ENCODE assay signal across 32 cellular contexts in the genomic region with DNA sequence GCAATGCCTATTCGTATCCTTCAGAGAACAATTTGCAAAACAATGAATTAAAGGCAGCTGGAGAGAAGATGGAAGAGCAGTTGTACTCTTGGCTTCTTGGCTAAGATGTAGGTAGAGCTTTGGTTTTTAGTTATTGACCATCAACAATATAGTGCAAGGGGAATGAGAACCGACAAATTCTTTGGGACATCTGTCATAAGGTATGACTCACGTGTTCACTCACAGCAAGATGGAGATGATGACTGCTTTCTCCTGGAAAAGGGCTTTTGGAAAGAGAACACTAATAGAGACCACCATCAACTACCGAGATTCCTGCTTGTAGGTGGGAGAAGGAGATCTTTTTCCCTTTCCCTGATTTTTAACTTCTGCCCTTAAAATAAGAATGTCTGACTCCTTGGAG.
"Had no signal": no experiment of that assay in that cellular context is flagged by ENCODE, and none has a peak within 500 bp of the region (broad histone marks: within the 10 kb centered on the region; RNA-seq: fewer than 3 reads in every experiment).

No MANE protein-coding gene starts in this region.

- H3K9me3 ChIP-seq: adrenal gland, colonic mucosa, esophagus squamous epithelium, neutrophil, ovary, thoracic aorta, vagina had no signal

- DNase-seq: activated CD4-positive, alpha-beta T cell treated with anti-CD3 and anti-CD28 coated beads for 48 hours; activated CD4-positive, alpha-beta T cell treated with anti-CD3 and anti-CD28 coated beads, Interleukin-2, amount 50 U/mL, for 48 hours; activated CD8-positive, alpha-beta memory T cell treated with anti-CD3 and anti-CD28 coated beads for 24 hours; activated effector memory CD4-positive, alpha-beta T cell treated with anti-CD3 and anti-CD28 coated beads, Interleukin-2, amount 50 U/mL, for 16 hours; activated naive CD4-positive, alpha-beta T cell treated with anti-CD3 and anti-CD28 coated beads for 36 hours; activated naive CD8-positive, alpha-beta T cell treated with anti-CD3 and anti-CD28 coated beads for 36 hours; adrenal gland; aorta; cerebellar nuclear complex; colonic mucosa; effector CD8-positive, alpha-beta T cell; esophagus squamous epithelium; glutamatergic neuron; left colon; mammary epithelial cell; ovary; small intestine; stimulated activated CD4-positive, alpha-beta T cell treated with anti-CD3 and anti-CD28 coated beads, Interleukin-4, amount 100 ng/mL, for 24 hours had no signal

- H3K27me3 Mint-ChIP-seq: stimulated activated naive CD8-positive, alpha-beta T cell treated with anti-CD3 and anti-CD28 coated beads, Interleukin-15, Interleukin-2, amounts not matched to agents 100 ng/mL and 50 ng/mL, for 24 hours had no signal

- ATAC-seq: activated CD4-positive, CD25-positive, alpha-beta regulatory T cell treated with anti-CD3 and anti-CD28 coated beads, Interleukin-2, amount 50 U/mL, for 24 hours; left colon; sciatic nerve; stimulated activated effector memory CD8-positive, alpha-beta T cell treated with anti-CD3 and anti-CD28 coated beads, Interleukin-12 subunit alpha, Interleukin-12 subunit beta, amount 100 ng/mL, for 72 hours had no signal

- H3K27ac Mint-ChIP-seq: activated naive CD4-positive, alpha-beta T cell treated with anti-CD3 and anti-CD28 coated beads for 36 hours; activated naive CD8-positive, alpha-beta T cell treated with anti-CD3 and anti-CD28 coated beads for 36 hours; activated T-helper 1 cell treated with anti-CD3 and anti-CD28 coated beads, Interleukin-12 subunit alpha, Interleukin-12 subunit beta, Interleukin-2, Interleukin-4 antibody, amounts not matched to agents 30 ng/mL and 10 ng/mL and 1 ng/mL, durations not matched to agents 14 hours and 24 hours and 36 hours; brain; progenitor cell of endocrine pancreas; stimulated activated effector memory CD8-positive, alpha-beta T cell treated with anti-CD3 and anti-CD28 coated beads, Interleukin-12 subunit alpha, Interleukin-12 subunit beta, amount 100 ng/mL, for 72 hours; stimulated activated naive CD8-positive, alpha-beta T cell treated with anti-CD3 and anti-CD28 coated beads, Interleukin-15, Interleukin-2, amounts not matched to agents 100 ng/mL and 50 ng/mL, for 24 hours had no signal

- H3K9me3 Mint-ChIP-seq: activated naive CD4-positive, alpha-beta T cell treated with anti-CD3 and anti-CD28 coated beads for 36 hours; activated naive CD8-positive, alpha-beta T cell treated with anti-CD3 and anti-CD28 coated beads for 36 hours; activated T-helper 1 cell treated with anti-CD3 and anti-CD28 coated beads, Interleukin-12 subunit alpha, Interleukin-12 subunit beta, Interleukin-2, Interleukin-4 antibody, amounts not matched to agents 30 ng/mL and 10 ng/mL and 1 ng/mL, durations not matched to agents 14 hours and 24 hours and 36 hours; stimulated activated effector memory CD8-positive, alpha-beta T cell treated with anti-CD3 and anti-CD28 coated beads, Interleukin-12 subunit alpha, Interleukin-12 subunit beta, amount 100 ng/mL, for 72 hours; stimulated activated naive CD8-positive, alpha-beta T cell treated with anti-CD3 and anti-CD28 coated beads, Interleukin-15, Interleukin-2, amounts not matched to agents 100 ng/mL and 50 ng/mL, for 24 hours had no signal

- H3K36me3 ChIP-seq: adrenal gland, cardiac muscle cell, colonic mucosa, esophagus squamous epithelium, neutrophil, ovary, thoracic aorta, vagina had no signal

- H3K27ac ChIP-seq: adrenal gland, cardiac muscle cell, colonic mucosa, epithelial cell of prostate, esophagus squamous epithelium, neutrophil, ovary, thoracic aorta, vagina, VCaP had no signal

- H3K27me3 ChIP-seq: adrenal gland, cardiac muscle cell, colonic mucosa, esophagus squamous epithelium, ovary, vagina had no signal

- H3K4me1 ChIP-seq: adrenal gland, colonic mucosa, esophagus squamous epithelium, vagina had no signal

- H3K4me3 ChIP-seq: adrenal gland, cardiac muscle cell, colonic mucosa, esophagus squamous epithelium, ovary, thoracic aorta, vagina had no signal

- H3K4me1 Mint-ChIP-seq: activated naive CD8-positive, alpha-beta T cell treated with anti-CD3 and anti-CD28 coated beads for 36 hours; stimulated activated effector memory CD8-positive, alpha-beta T cell treated with anti-CD3 and anti-CD28 coated beads, Interleukin-12 subunit alpha, Interleukin-12 subunit beta, amount 100 ng/mL, for 72 hours had no signal

- H3K4me3 Mint-ChIP-seq: activated naive CD4-positive, alpha-beta T cell treated with anti-CD3 and anti-CD28 coated beads for 36 hours; activated naive CD8-positive, alpha-beta T cell treated with anti-CD3 and anti-CD28 coated beads for 36 hours; activated T-helper 1 cell treated with anti-CD3 and anti-CD28 coated beads, Interleukin-12 subunit alpha, Interleukin-12 subunit beta, Interleukin-2, Interleukin-4 antibody, amounts not matched to agents 30 ng/mL and 10 ng/mL and 1 ng/mL, durations not matched to agents 14 hours and 24 hours and 36 hours; brain; nephron; stimulated activated effector memory CD8-positive, alpha-beta T cell treated with anti-CD3 and anti-CD28 coated beads, Interleukin-12 subunit alpha, Interleukin-12 subunit beta, amount 100 ng/mL, for 72 hours; stimulated activated naive CD8-positive, alpha-beta T cell treated with anti-CD3 and anti-CD28 coated beads, Interleukin-15, Interleukin-2, amounts not matched to agents 100 ng/mL and 50 ng/mL, for 24 hours had no signal

- H3K36me3 Mint-ChIP-seq: activated naive CD8-positive, alpha-beta T cell treated with anti-CD3 and anti-CD28 coated beads for 36 hours; stimulated activated effector memory CD8-positive, alpha-beta T cell treated with anti-CD3 and anti-CD28 coated beads, Interleukin-12 subunit alpha, Interleukin-12 subunit beta, amount 100 ng/mL, for 72 hours had no signal
